12 cellular contexts compared by ENCODE assay signal in the genomic region with DNA sequence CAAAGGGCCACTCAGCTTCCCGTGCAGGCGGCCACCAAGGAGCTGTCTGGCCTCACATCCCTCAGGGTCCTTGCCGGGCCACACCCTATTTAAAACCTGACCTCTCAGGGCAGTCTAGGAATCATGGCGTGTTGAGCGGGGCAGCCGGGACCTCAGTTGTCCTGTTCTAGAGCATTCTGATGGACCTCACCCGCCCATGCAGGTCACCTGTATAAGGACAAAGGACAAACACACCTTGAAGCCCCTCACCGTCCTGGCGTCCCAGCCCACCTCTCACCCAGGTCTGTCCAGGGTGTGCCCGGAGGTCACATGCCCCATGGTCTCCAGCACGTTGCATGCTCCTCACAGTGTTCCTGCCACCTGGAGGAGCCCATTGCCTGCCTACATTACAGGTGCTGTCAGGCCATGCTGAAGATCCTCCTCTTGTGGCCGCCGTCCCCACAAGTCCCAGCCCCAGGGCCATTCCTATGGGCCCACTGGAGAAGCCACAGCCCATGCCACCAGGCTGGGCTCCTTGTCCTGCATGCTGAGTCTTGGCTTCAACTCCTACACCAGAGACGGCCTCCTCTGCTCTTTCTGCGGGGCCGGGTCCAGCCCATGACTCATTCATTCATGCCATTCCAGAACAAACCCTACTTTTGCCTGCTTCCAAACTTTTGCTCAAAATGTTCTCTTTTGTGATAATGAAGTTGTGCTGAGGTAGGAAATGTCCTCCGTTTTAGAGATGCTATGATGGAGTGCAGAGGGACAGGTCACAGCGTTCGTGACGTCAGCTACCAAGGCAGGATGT. TPM values are rescaled to one million over a fixed set of nuclear protein-coding genes. Genes with fewer than 3 reads are reported as not detected.
DNase-seq lines count a peak whose midpoint lies in the region; ATAC-seq and TF ChIP-seq lines count a peak whose summit lies in the region.
"Had no signal": no experiment of that assay in that cellular context is flagged by ENCODE, and none has a peak within 500 bp of the region (broad histone marks: within the 10 kb centered on the region; RNA-seq: fewer than 3 reads in every experiment).

No MANE protein-coding gene starts in this region.

- ATAC-seq in SK-N-SH treated with all-trans-retinoic acid at 6 μM for 48 hours, result peak; percentile 60
- ATAC-seq: activated CD4-positive, alpha-beta T cell treated with anti-CD3 and anti-CD28 coated beads for 36 hours; GM12878 had no signal

- H3K4me3 ChIP-seq in fibroblast of pulmonary artery (replicated peaks; ENCODE audit: low read depth, low read length) (no peak overlapping the region), osteoblast (ENCODE audit: insufficient read depth, low read length) (no peak overlapping the region)
- H3K4me3 ChIP-seq: adrenal gland, GM12878 had no signal

- H3K27ac ChIP-seq in C4-2B (peak overlapping the region; percentile 2; the same call in 1 of the 2 replicates), osteoblast (ENCODE audit: low read depth, low read length) (no peak overlapping the region), caudate nucleus (ENCODE audit: low read depth, low read length) (no peak overlapping the region)

- no peaks in the 10 kb centered on the region for H3K9me3 ChIP-seq in osteoblast (ENCODE audit: low read depth, low read length)
- H3K9me3 ChIP-seq: adrenal gland had no signal

- no peaks in the 10 kb centered on the region for H3K79me2 ChIP-seq in osteoblast (ENCODE audit: insufficient read depth, low read length)

- H3K27me3 ChIP-seq in osteoblast (ENCODE audit: insufficient read depth, low read length), result no peaks in the 10 kb centered on the region
- H3K27me3 ChIP-seq: adrenal gland had no signal

- no peaks in the 10 kb centered on the region for H3K36me3 ChIP-seq in osteoblast (ENCODE audit: insufficient read depth, low read length)
- H3K36me3 ChIP-seq: adrenal gland had no signal

- peaks cover 12% of the 10 kb centered on the region for H3K4me1 ChIP-seq in osteoblast (ENCODE audit: insufficient read depth, low read length)
- H3K4me1 ChIP-seq: adrenal gland had no signal

- TF ChIP-seq CTCF in C4-2B (conservative IDR thresholded peaks at IDR 0.05), result no peak
- TF ChIP-seq CTCF in fibroblast of pulmonary artery (IDR thresholded peaks at IDR 0.05; ENCODE audit: low read length, missing control alignments), result no peak
- no peak for TF ChIP-seq CTCF in osteoblast (IDR thresholded peaks at IDR 0.05; ENCODE audit: extremely low read depth, low read depth, low read length)

- H2AFZ ChIP-seq in osteoblast (ENCODE audit: low read length), result peak overlapping the region; percentile 2

- H3K4me2 ChIP-seq in osteoblast (ENCODE audit: insufficient read depth, low read length), result peak overlapping the region; percentile 25

- DNase-seq in fibroblast of pulmonary artery (ENCODE audit: low read depth) (peak; percentile 58), osteoblast (ENCODE audit: insufficient read length, low spot score, missing footprints) (peak; percentile 98), mesenteric fat pad (ENCODE audit: low spot score) (no peak), amygdala (lab: John Stamatoyannopoulos, UW) (no peak), caudate nucleus (lab: John Stamatoyannopoulos, UW) (no peak)
- no peak for DNase-seq in stimulated activated CD4-positive, alpha-beta T cell treated with anti-CD3 and anti-CD28 coated beads, Interleukin-1b, Interleukin-23, amount 100 ng/mL, for 48 hours
- DNase-seq: activated CD4-positive, alpha-beta T cell treated with anti-CD3 and anti-CD28 coated beads for 36 hours; NCI-H524 had no signal

- peaks cover 14% of the 10 kb centered on the region for H4K20me1 ChIP-seq in osteoblast (ENCODE audit: insufficient read depth, low read length)

TF ChIP-seq in SK-N-SH treated with all-trans-retinoic acid at 6 μM for 48 hours, 23 proteins besides CTCF, POLR2A, EP300 and RAD21:
- TF ChIP-seq, protein P1, sequence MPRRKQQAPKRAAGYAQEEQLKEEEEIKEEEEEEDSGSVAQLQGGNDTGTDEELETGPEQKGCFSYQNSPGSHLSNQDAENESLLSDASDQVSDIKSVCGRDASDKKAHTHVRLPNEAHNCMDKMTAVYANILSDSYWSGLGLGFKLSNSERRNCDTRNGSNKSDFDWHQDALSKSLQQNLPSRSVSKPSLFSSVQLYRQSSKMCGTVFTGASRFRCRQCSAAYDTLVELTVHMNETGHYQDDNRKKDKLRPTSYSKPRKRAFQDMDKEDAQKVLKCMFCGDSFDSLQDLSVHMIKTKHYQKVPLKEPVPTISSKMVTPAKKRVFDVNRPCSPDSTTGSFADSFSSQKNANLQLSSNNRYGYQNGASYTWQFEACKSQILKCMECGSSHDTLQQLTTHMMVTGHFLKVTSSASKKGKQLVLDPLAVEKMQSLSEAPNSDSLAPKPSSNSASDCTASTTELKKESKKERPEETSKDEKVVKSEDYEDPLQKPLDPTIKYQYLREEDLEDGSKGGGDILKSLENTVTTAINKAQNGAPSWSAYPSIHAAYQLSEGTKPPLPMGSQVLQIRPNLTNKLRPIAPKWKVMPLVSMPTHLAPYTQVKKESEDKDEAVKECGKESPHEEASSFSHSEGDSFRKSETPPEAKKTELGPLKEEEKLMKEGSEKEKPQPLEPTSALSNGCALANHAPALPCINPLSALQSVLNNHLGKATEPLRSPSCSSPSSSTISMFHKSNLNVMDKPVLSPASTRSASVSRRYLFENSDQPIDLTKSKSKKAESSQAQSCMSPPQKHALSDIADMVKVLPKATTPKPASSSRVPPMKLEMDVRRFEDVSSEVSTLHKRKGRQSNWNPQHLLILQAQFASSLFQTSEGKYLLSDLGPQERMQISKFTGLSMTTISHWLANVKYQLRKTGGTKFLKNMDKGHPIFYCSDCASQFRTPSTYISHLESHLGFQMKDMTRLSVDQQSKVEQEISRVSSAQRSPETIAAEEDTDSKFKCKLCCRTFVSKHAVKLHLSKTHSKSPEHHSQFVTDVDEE (CRISPR knock-in tag; IDR thresholded peaks at IDR 0.05), result no peak
- TF ChIP-seq CSDC2 (CRISPR knock-in tag; IDR thresholded peaks at IDR 0.05) (no peak), ZFP30 (CRISPR knock-in tag; IDR thresholded peaks at IDR 0.05) (no peak), ESRRG (CRISPR knock-in tag; IDR thresholded peaks at IDR 0.05) (no peak), PPARA (CRISPR knock-in tag; IDR thresholded peaks at IDR 0.05; ENCODE audit: borderline replicate concordance) (no peak), OSR1 (CRISPR knock-in tag; IDR thresholded peaks at IDR 0.05) (no peak), GLIS3 (CRISPR knock-in tag; IDR thresholded peaks at IDR 0.05) (no peak), ISL1 (CRISPR knock-in tag; IDR thresholded peaks at IDR 0.05) (no peak), ZNF70 (CRISPR knock-in tag; IDR thresholded peaks at IDR 0.05) (no peak), TOX (CRISPR knock-in tag; IDR thresholded peaks at IDR 0.05; ENCODE audit: borderline replicate concordance) (no peak), TCF4 (CRISPR knock-in tag; IDR thresholded peaks at IDR 0.05; ENCODE audit: borderline replicate concordance) (no peak), ZC3H10 (CRISPR knock-in tag; IDR thresholded peaks at IDR 0.05) (no peak), ARNTL (CRISPR knock-in tag; IDR thresholded peaks at IDR 0.05; ENCODE audit: borderline replicate concordance, low read depth) (no peak), ZFP3 (CRISPR knock-in tag; IDR thresholded peaks at IDR 0.05) (no peak), SNAI2 (CRISPR knock-in tag; IDR thresholded peaks at IDR 0.05) (no peak)
- TF ChIP-seq, protein P2, sequence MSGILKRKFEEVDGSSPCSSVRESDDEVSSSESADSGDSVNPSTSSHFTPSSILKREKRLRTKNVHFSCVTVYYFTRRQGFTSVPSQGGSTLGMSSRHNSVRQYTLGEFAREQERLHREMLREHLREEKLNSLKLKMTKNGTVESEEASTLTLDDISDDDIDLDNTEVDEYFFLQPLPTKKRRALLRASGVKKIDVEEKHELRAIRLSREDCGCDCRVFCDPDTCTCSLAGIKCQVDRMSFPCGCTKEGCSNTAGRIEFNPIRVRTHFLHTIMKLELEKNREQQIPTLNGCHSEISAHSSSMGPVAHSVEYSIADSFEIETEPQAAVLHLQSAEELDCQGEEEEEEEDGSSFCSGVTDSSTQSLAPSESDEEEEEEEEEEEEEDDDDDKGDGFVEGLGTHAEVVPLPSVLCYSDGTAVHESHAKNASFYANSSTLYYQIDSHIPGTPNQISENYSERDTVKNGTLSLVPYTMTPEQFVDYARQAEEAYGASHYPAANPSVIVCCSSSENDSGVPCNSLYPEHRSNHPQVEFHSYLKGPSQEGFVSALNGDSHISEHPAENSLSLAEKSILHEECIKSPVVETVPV (CRISPR knock-in tag; IDR thresholded peaks at IDR 0.05), result no peak
- TF ChIP-seq, protein P3, sequence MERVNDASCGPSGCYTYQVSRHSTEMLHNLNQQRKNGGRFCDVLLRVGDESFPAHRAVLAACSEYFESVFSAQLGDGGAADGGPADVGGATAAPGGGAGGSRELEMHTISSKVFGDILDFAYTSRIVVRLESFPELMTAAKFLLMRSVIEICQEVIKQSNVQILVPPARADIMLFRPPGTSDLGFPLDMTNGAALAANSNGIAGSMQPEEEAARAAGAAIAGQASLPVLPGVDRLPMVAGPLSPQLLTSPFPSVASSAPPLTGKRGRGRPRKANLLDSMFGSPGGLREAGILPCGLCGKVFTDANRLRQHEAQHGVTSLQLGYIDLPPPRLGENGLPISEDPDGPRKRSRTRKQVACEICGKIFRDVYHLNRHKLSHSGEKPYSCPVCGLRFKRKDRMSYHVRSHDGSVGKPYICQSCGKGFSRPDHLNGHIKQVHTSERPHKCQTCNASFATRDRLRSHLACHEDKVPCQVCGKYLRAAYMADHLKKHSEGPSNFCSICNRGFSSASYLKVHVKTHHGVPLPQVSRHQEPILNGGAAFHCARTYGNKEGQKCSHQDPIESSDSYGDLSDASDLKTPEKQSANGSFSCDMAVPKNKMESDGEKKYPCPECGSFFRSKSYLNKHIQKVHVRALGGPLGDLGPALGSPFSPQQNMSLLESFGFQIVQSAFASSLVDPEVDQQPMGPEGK (CRISPR knock-in tag; IDR thresholded peaks at IDR 0.05; ENCODE audit: borderline replicate concordance), result no peak
TF ChIP-seq in SK-N-SH treated with all-trans-retinoic acid at 6 μM for 48 hours: peak in this region for 0.

RNA-seq across cellular contexts. Expression of a gene that starts 46.3 kb away (rescaled TPM):
- 25.3 and 26.4 TPM in 2 replicates for total RNA-seq in osteoblast
- total RNA-seq in mesenteric fat pad, result 151 TPM

RNA-seq across cellular contexts. Expression of a gene that starts 49.0 kb away (rescaled TPM):
- total RNA-seq in osteoblast (13.8 and 14.7 TPM in 2 replicates), mesenteric fat pad (254 TPM)
- total RNA-seq: GM12878 had no signal

Comparison
In these comparisons a context has a peak if more than half of its experiments do, and no peak if none do; other contexts are left out.
1. DNase-seq: peak in fibroblast of pulmonary artery (single experiment) and osteoblast (single experiment); none in mesenteric fat pad (single experiment), amygdala (0 of 56), stimulated activated CD4-positive, alpha-beta T cell treated with anti-CD3 and anti-CD28 coated beads, Interleukin-1b, Interleukin-23, amount 100 ng/mL, for 48 hours (single experiment) and caudate nucleus (0 of 61).
2. RNA of a gene that starts 49.0 kb away (total RNA-seq): 254 TPM in mesenteric fat pad (single experiment); 13.8 to 14.7 TPM in osteoblast; every median in the first group is over 10 times any median in the second.